Comparison of ENCODE assay signal across 27 cellular contexts in the genomic region with DNA sequence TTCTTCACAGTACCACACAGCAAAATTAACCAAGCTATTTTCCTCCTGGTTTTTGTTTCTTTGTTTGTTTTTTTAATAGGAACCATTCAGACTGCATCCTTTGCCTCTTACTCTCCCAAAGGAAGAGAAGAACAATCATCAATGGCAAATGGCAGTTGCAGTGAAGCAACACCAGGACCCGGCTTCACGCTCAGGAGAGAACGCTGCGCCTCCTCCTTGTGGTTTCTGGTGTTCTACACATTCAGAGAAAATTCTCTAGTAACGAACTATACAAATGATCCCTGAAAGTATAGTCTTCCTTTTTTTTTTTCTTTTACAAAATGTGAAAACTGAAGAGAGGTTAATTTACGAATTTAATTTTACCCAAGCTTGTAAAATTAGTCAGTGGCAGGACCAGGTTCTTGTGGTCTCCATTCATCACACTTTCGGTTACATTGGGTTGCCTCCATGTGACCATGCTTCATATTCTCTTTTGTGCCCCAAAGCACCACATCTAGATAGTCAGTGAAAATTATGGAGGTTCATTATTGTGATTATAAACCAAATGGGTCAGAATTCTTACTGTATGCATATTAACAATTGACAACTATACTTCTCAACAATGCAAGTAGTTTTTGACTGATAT. TPM values are rescaled to one million over a fixed set of nuclear protein-coding genes. Genes with fewer than 3 reads are reported as not detected.
DNase-seq lines count a peak whose midpoint lies in the region; ATAC-seq, FAIRE-seq and TF ChIP-seq lines count a peak whose summit lies in the region.
"Had no signal": no experiment of that assay in that cellular context is flagged by ENCODE, and none has a peak within 500 bp of the region (broad histone marks: within the 10 kb centered on the region; RNA-seq: fewer than 3 reads in every experiment).

No MANE protein-coding gene starts in this region.

- 73% methylated on average over 7 of the region's 7 CpGs for WGBS in K562 (ENCODE audit: insufficient coverage, low coverage, missing lambda C conversion rate)
- WGBS in lower leg skin, 2 donors: 80 to 84% methylated on average over 7 of the region's 7 CpGs

- H3K36me3 Mint-ChIP-seq in natural killer cell treated with Interleukin-12 subunit alpha and Interleukin-12 subunit beta and Interleukin-15 and Interleukin-18, amount 100 ng/mL, for 72 hours: peaks cover 11% of the 10 kb centered on the region
- no peaks in the 10 kb centered on the region for H3K36me3 Mint-ChIP-seq in T-helper 17 cell (ENCODE audit: low read depth)
- H3K36me3 Mint-ChIP-seq: activated CD4-positive, alpha-beta memory T cell treated with anti-CD3 and anti-CD28 coated beads for 36 hours had no signal

- no peak overlapping the region for H3K27ac Mint-ChIP-seq in natural killer cell treated with Interleukin-12 subunit alpha and Interleukin-12 subunit beta and Interleukin-15 and Interleukin-18, amount 100 ng/mL, for 72 hours
- no peak overlapping the region for H3K27ac Mint-ChIP-seq in T-helper 17 cell
- H3K27ac Mint-ChIP-seq: activated CD4-positive, alpha-beta memory T cell treated with anti-CD3 and anti-CD28 coated beads for 36 hours; stimulated activated naive B cell treated with anti-CD40 and anti-IgM and Interleukin-4, amounts not matched to agents 10 μg/mL and 1 μg/mL and 100 μg/mL, for 72 hours had no signal

- H3K9ac ChIP-seq in K562 (ENCODE audit: insufficient read depth in 1 of 2, low read depth in 2 of 2, low read length in 2 of 2): no peak overlapping the region

- in situ Hi-C loops in K562 (cut with MboI): no loop called here

- peaks cover 2% of the 10 kb centered on the region for H3K9me3 ChIP-seq in K562 (replicated peaks; ENCODE audit: control insufficient read depth, insufficient read depth, low read depth, low read length)
- H3K9me3 ChIP-seq in T-helper 17 cell (ENCODE audit: control insufficient read depth, low read length, poor library complexity, severe bottlenecking): no peaks in the 10 kb centered on the region
- H3K9me3 ChIP-seq: BE2C, gastrocnemius medialis, Peyer's patch, prostate gland, SJSA1 had no signal

- no peak for TF ChIP-seq RAD21 in K562 (CRISPR knock-in tag; conservative IDR thresholded peaks at IDR 0.05 in 1 of 2, IDR thresholded peaks at IDR 0.05 in 1 of 2)

- ATAC-seq in K562 (no peak), T-helper 17 cell (no peak)
- no peak for ATAC-seq in natural killer cell treated with Interleukin-12 subunit alpha and Interleukin-12 subunit beta and Interleukin-15 and Interleukin-18, amount 100 ng/mL, for 72 hours
- ATAC-seq: gastrocnemius medialis; stimulated activated naive B cell treated with anti-CD40 and anti-IgM and Interleukin-4, amounts not matched to agents 10 μg/mL and 1 μg/mL and 100 μg/mL, for 72 hours had no signal

- H3K9me1 ChIP-seq in K562 (ENCODE audit: control insufficient read depth, insufficient read depth, low read length): no peaks in the 10 kb centered on the region

- POLR2A ChIA-PET in K562 (lab: Yijun Ruan, JAX): interaction anchor here (0.9 to 1.9 kb wide), 3 partner anchors 9 to 11 kb away, joined by 3 to 5 read pairs (median 4); a partner anchor contains a TSS

- H3K36me3 ChIP-seq in K562 (ENCODE audit: control insufficient read depth, insufficient read depth, low read length): no peaks in the 10 kb centered on the region
- H3K36me3 ChIP-seq: BE2C, esophagus squamous epithelium, gastrocnemius medialis, Peyer's patch, prostate gland, SJSA1 had no signal

- H3K4me1 Mint-ChIP-seq in natural killer cell treated with Interleukin-12 subunit alpha and Interleukin-12 subunit beta and Interleukin-15 and Interleukin-18, amount 100 ng/mL, for 72 hours (ENCODE audit: low read depth in 2 of 2): peaks cover 10 to 12% of the 10 kb centered on the region in 2 donors
- peaks cover 2% of the 10 kb centered on the region for H3K4me1 Mint-ChIP-seq in T-helper 17 cell
- H3K4me1 Mint-ChIP-seq: stimulated activated naive B cell treated with anti-CD40 and anti-IgM and Interleukin-4, amounts not matched to agents 10 μg/mL and 1 μg/mL and 100 μg/mL, for 72 hours had no signal

- no peaks in the 10 kb centered on the region for H3K27me3 ChIP-seq in K562 (ENCODE audit: control insufficient read depth in 2 of 2, insufficient read depth in 2 of 2, low read length in 2 of 2)
- H3K27me3 ChIP-seq: BE2C, esophagus squamous epithelium, gastrocnemius medialis, Peyer's patch, SJSA1 had no signal

- H3K79me2 ChIP-seq in K562 (ENCODE audit: control insufficient read depth, insufficient read depth, low read length): no peaks in the 10 kb centered on the region

- H3K4me3 Mint-ChIP-seq in natural killer cell treated with Interleukin-12 subunit alpha and Interleukin-12 subunit beta and Interleukin-15 and Interleukin-18, amount 100 ng/mL, for 72 hours: peak overlapping the region; percentile 12
- no peak overlapping the region for H3K4me3 Mint-ChIP-seq in T-helper 17 cell
- H3K4me3 Mint-ChIP-seq: activated CD4-positive, alpha-beta memory T cell treated with anti-CD3 and anti-CD28 coated beads for 36 hours; stimulated activated naive B cell treated with anti-CD40 and anti-IgM and Interleukin-4, amounts not matched to agents 10 μg/mL and 1 μg/mL and 100 μg/mL, for 72 hours had no signal

- intact Hi-C loops in K562 (cut with micrococcal nuclease) (no loop called here), lower leg skin (cut with DNase I; ENCODE audit: low total_unique reads) (no loop called here)

- H3K27ac ChIP-seq in K562 (ENCODE audit: extremely low read depth, low read depth, low read length): no peak overlapping the region
- H3K27ac ChIP-seq: esophagus squamous epithelium, gastrocnemius medialis, Peyer's patch, prostate gland, SJSA1 had no signal

- TF ChIP-seq CTCF in K562 (IDR thresholded peaks at IDR 0.05 in 2 of 3, conservative IDR thresholded peaks at IDR 0.05 in 1 of 3; ENCODE audit: insufficient read depth in 2 of 3, low read depth in 1 of 3, low read length in 3 of 3) (peak in 2 of 3 experiments; percentile 8 to 11; a peak in 1 of 6 replicates), lower leg skin (IDR thresholded peaks at IDR 0.05) (no peak)

- no peaks in the 10 kb centered on the region for H4K20me1 ChIP-seq in K562 (replicated peaks; ENCODE audit: control insufficient read depth, insufficient read depth, low read length)

- no peak for TF ChIP-seq POLR2A in K562 (conservative IDR thresholded peaks at IDR 0.05)
- no peak for TF ChIP-seq POLR2A in lower leg skin (IDR thresholded peaks at IDR 0.05)

- H3K4me1 ChIP-seq in K562 (replicated peaks in 1 of 2; ENCODE audit: control insufficient read depth in 2 of 2, insufficient read depth in 2 of 2, low read length in 2 of 2): no peaks in the 10 kb centered on the region
- H3K4me1 ChIP-seq: BE2C, esophagus squamous epithelium, gastrocnemius medialis, Peyer's patch, prostate gland had no signal

- DNase-seq in SIG-M5 treated with dmso at 0.1 percent for 504 hours (lab: John Stamatoyannopoulos, UW; ENCODE audit: unreplicated experiment) (peak; percentile 11), SIG-M5 (lab: John Stamatoyannopoulos, UW) (no peak), MV-4-11 (lab: John Stamatoyannopoulos, UW) (peak; percentile 57), K562 (ENCODE audit: extremely low read depth in 1 of 4, low spot score in 3 of 4) (no peak), germinal center (ENCODE audit: low spot score) (no peak), T-helper 17 cell (no peak), lower leg skin (ENCODE audit: low spot score in 2 of 2) (no peak)
- no peak for DNase-seq in natural killer cell treated with Interleukin-12 subunit alpha and Interleukin-12 subunit beta and Interleukin-15 and Interleukin-18, amount 100 ng/mL, for 72 hours (ENCODE audit: low spot score)
- DNase-seq: activated CD8-positive, alpha-beta memory T cell treated with anti-CD3 and anti-CD28 coated beads, Interleukin-2, amount 50 U/mL, for 4 hours; amniotic stem cell; BE2C; cortex of kidney; DND-41; esophagus squamous epithelium; gastrocnemius medialis; H7; hippocampal formation; KG1; NCI-H1048; NCI-H2029; NCI-H446; Peyer's patch; stimulated activated naive B cell treated with anti-CD40 and anti-IgM and Interleukin-4, amounts not matched to agents 10 μg/mL and 1 μg/mL and 100 μg/mL, for 72 hours had no signal

- BruUV-seq in K562 (replicated peaks; lab: Mats Ljungman, UMichigan): no TSS peak

- no peak for TF ChIP-seq EP300 in K562 (IDR thresholded peaks at IDR 0.05; ENCODE audit: low read length)

- H2AFZ ChIP-seq in K562 (ENCODE audit: low read depth, low read length): no peak overlapping the region

- CTCF ChIA-PET in K562 (lab: Yijun Ruan, JAX; ENCODE audit: low intra/inter-chr PET ratio): interaction anchor here (1.1 kb wide), 1 partner anchor 533 kb away, joined by 3 read pairs; no protein-coding TSS in a partner anchor

- H3K9me3 Mint-ChIP-seq in natural killer cell treated with Interleukin-12 subunit alpha and Interleukin-12 subunit beta and Interleukin-15 and Interleukin-18, amount 100 ng/mL, for 72 hours: peaks cover 3% of the 10 kb centered on the region

- H3K4me3 ChIP-seq in K562 (no peak overlapping the region), lower leg skin (ENCODE audit: low read depth, poor library complexity, severe bottlenecking) (no peak overlapping the region)
- H3K4me3 ChIP-seq: esophagus squamous epithelium, gastrocnemius medialis, Peyer's patch, prostate gland, SJSA1 had no signal

- H3K27me3 Mint-ChIP-seq in natural killer cell treated with Interleukin-12 subunit alpha and Interleukin-12 subunit beta and Interleukin-15 and Interleukin-18, amount 100 ng/mL, for 72 hours: no peaks in the 10 kb centered on the region
- no peaks in the 10 kb centered on the region for H3K27me3 Mint-ChIP-seq in T-helper 17 cell
- H3K27me3 Mint-ChIP-seq: stimulated activated naive B cell treated with anti-CD40 and anti-IgM and Interleukin-4, amounts not matched to agents 10 μg/mL and 1 μg/mL and 100 μg/mL, for 72 hours had no signal

- FAIRE-seq in K562 (lab: Jason Lieb, UNC): no peak
- FAIRE-seq: GM19239 had no signal

- no peak overlapping the region for H3K4me2 ChIP-seq in K562 (ENCODE audit: insufficient read depth, low read length)

RNA-seq across cellular contexts. Expression of a gene that starts 10.6 kb away (rescaled TPM):
- total RNA-seq in K562 (2011; cell fraction: chromatin; rRNA removed; ENCODE audit: low replicate concordance): 23.4 and 26.8 TPM in 2 replicates
- 8.7 and 12.1 TPM in 2 replicates for total RNA-seq in K562 (2011; cell fraction: nucleolus; rRNA removed)
- total RNA-seq in K562 (2011; cell fraction: nucleoplasm; rRNA removed): 12.0 and 18.9 TPM in 2 replicates
- total RNA-seq in K562 (2014; rRNA removed): 5.7 and 9.3 TPM in 2 replicates
- total RNA-seq in K562 (2014; rRNA removed; fragmentation: Illumina TruSeq; extraction: Trizol): 12.5 and 12.6 TPM in 2 replicates
- total RNA-seq in K562 (2015; rRNA removed; fragmentation: Illumina TruSeq; extraction: Trizol): 10.1 and 11.7 TPM in 2 replicates
- total RNA-seq in K562 (2021): 9.9 and 12.1 TPM in 2 replicates
- polyA plus RNA-seq in K562 (2011; rRNA removed): 14.5 and 15.3 TPM in 2 replicates
- polyA plus RNA-seq in K562 (2011; cell fraction: cytosol; rRNA removed): 3.6 and 4.5 TPM in 2 replicates
- 5.6 and 6.6 TPM in 2 replicates for polyA plus RNA-seq in K562 (2011; cell fraction: nucleus; rRNA removed)
- 5.9 and 8.9 TPM in 2 replicates for polyA plus RNA-seq in K562 (2012)
- 5.7 and 7.2 TPM in 2 replicates for polyA plus RNA-seq in K562 (2014; fragmentation: Illumina TruSeq; extraction: Trizol)
- polyA plus RNA-seq in K562 (2014; fragmentation: Nextera tagmentation; extraction: Ambion mirVana): 1 to 10 TPM; 2.4 to 3.8 TPM
- polyA plus RNA-seq in K562 (2014; rRNA removed): 4.0 and 4.9 TPM in 2 replicates
- polyA minus RNA-seq in K562 (2011; rRNA and poly(A)+ RNA removed): 39.5 and 52.5 TPM in 2 replicates
- 12.9 and 22.1 TPM in 2 replicates for polyA minus RNA-seq in K562 (2011; cell fraction: cytosol; rRNA and poly(A)+ RNA removed)
- polyA minus RNA-seq in K562 (2011; cell fraction: nucleus; rRNA and poly(A)+ RNA removed): 10.1 and 15.7 TPM in 2 replicates
- 10 to 100 TPM; 11.9 to 15.1 TPM for total RNA-seq in natural killer cell treated with Interleukin-12 subunit alpha and Interleukin-12 subunit beta and Interleukin-15 and Interleukin-18, amount 100 ng/mL, for 72 hours
- total RNA-seq in T-helper 17 cell: 10 to 100 TPM; 13.3 to 17.9 TPM
- total RNA-seq in lower leg skin: 10 to 100 TPM; 17.9 to 30.5 (median 23.4) TPM

RNA-seq across cellular contexts. Expression of a gene that starts 11.0 kb away (rescaled TPM):
- 130 and 336 TPM in 2 replicates for total RNA-seq in K562 (2011; cell fraction: chromatin; rRNA removed; ENCODE audit: low replicate concordance)
- 99.7 and 127 TPM in 2 replicates for total RNA-seq in K562 (2011; cell fraction: nucleolus; rRNA removed)
- total RNA-seq in K562 (2011; cell fraction: nucleoplasm; rRNA removed): 159 and 204 TPM in 2 replicates
- total RNA-seq in K562 (2014; rRNA removed) (75.8 and 77.6 TPM in 2 replicates), K562 (2014; rRNA removed; fragmentation: Illumina TruSeq; extraction: Trizol) (55.4 and 67.1 TPM in 2 replicates), K562 (2015; rRNA removed; fragmentation: Illumina TruSeq; extraction: Trizol) (47.8 and 53.9 TPM in 2 replicates), K562 (2021) (76.9 and 87.1 TPM in 2 replicates), T-helper 17 cell (100 to 1,000 TPM; 137 to 142 TPM), lower leg skin (10 to 100 TPM; 40.4 to 45.1 (median 44.5) TPM)
- polyA plus RNA-seq in K562 (2011; rRNA removed) (128 and 152 TPM in 2 replicates), K562 (2014; fragmentation: Illumina TruSeq; extraction: Trizol) (57.3 and 62.8 TPM in 2 replicates), K562 (2014; fragmentation: Nextera tagmentation; extraction: Ambion mirVana) (10 to 100 TPM; 11.9 to 14.0 TPM), K562 (2014; rRNA removed) (59.9 and 68.8 TPM in 2 replicates)
- 38.4 and 51.8 TPM in 2 replicates for polyA plus RNA-seq in K562 (2011; cell fraction: cytosol; rRNA removed)
- 44.2 and 50.4 TPM in 2 replicates for polyA plus RNA-seq in K562 (2011; cell fraction: nucleus; rRNA removed)
- 87.7 and 112 TPM in 2 replicates for polyA plus RNA-seq in K562 (2012)
- polyA minus RNA-seq in K562 (2011; rRNA and poly(A)+ RNA removed): 238 and 267 TPM in 2 replicates
- polyA minus RNA-seq in K562 (2011; cell fraction: cytosol; rRNA and poly(A)+ RNA removed): 69.0 and 93.3 TPM in 2 replicates
- polyA minus RNA-seq in K562 (2011; cell fraction: nucleus; rRNA and poly(A)+ RNA removed): 76.6 and 134 TPM in 2 replicates
- total RNA-seq in natural killer cell treated with Interleukin-12 subunit alpha and Interleukin-12 subunit beta and Interleukin-15 and Interleukin-18, amount 100 ng/mL, for 72 hours: 100 to 1,000 TPM in 1 of 2 donors, 10 to 100 TPM in 1; 89.9 to 122 TPM

Comparison
In these comparisons a context has a peak if more than half of its experiments do, and no peak if none do; other contexts are left out.
1. DNase-seq: peak in SIG-M5 treated with dmso at 0.1 percent for 504 hours (single experiment) and MV-4-11 (single experiment); none in SIG-M5 (single experiment), K562 (0 of 4), natural killer cell treated with Interleukin-12 subunit alpha and Interleukin-12 subunit beta and Interleukin-15 and Interleukin-18, amount 100 ng/mL, for 72 hours (single experiment), germinal center (single experiment), T-helper 17 cell (0 of 3) and lower leg skin (0 of 2).
2. CTCF ChIP-seq: peak in K562 (2 of 3); none in lower leg skin (0 of 3).